13 cellular contexts compared by ENCODE assay signal in the genomic region with DNA sequence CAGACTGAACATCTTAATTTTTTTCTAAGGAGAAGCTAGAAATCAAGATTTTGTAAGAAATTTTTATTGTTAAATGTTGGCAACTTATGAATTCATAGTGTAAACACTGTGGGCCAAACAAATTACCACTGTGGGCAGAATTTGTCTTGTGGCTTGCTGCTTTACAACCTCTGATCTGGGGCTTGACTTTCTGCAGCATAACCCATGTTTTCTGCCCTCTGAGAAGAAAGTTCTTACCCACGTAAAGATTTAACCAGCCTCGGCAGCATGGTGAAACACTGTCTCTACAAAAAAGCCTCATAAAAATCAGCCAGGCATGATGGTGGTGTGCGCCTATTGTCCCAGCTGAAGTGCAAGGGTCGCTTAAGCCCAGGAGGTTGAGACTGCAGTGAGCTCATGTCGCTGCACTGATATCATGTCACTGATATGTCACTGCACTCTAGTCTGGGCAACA. TPM values are rescaled to one million over a fixed set of nuclear protein-coding genes. Genes with fewer than 3 reads are reported as not detected.
A peak's percentile ranks its signal among the peaks of the same experiment; 100 is the strongest.
DNase-seq lines count a peak whose midpoint lies in the region; ATAC-seq and TF ChIP-seq lines count a peak whose summit lies in the region.
"Had no signal": no experiment of that assay in that cellular context is flagged by ENCODE, and none has a peak within 500 bp of the region (broad histone marks: within the 10 kb centered on the region; RNA-seq: fewer than 3 reads in every experiment).

No MANE protein-coding gene starts in this region.

- CTCF ChIA-PET in OCI-LY7 (lab: Charles Lee; ENCODE audit: unreplicated experiment): no interaction called here
- CTCF ChIA-PET in activated CD8-positive, alpha-beta T cell treated with anti-CD3 and anti-CD28 coated beads for 36 hours (lab: Charles Lee): interaction anchor here (1.4 to 1.9 kb wide), 2 partner anchors 62 to 63 kb away, joined by 4 to 11 read pairs; no protein-coding TSS in a partner anchor

- POLR2A ChIA-PET in OCI-LY7 (lab: Charles Lee): interaction anchor here (1.7 kb wide), 1 partner anchor 13 kb away, joined by 12 read pairs; a partner anchor contains a TSS
- POLR2A ChIA-PET in activated CD8-positive, alpha-beta T cell treated with anti-CD3 and anti-CD28 coated beads for 36 hours (lab: Charles Lee): interaction anchor here (1.0 to 1.4 kb wide), 2 partner anchors 9 to 12 kb away, joined by 3 to 4 read pairs; no protein-coding TSS in a partner anchor

- peaks cover 0 to 53% (median 13%) of the 10 kb centered on the region in 4 donors for H3K4me1 ChIP-seq in right lobe of liver
- no peaks in the 10 kb centered on the region for H3K4me1 ChIP-seq in OCI-LY7 (ENCODE audit: insufficient read depth, low read length, poor library complexity, severe bottlenecking)

- no peaks in the 10 kb centered on the region for H3K27me3 ChIP-seq in right lobe of liver

- H3K27me3 Mint-ChIP-seq in activated CD8-positive, alpha-beta T cell treated with anti-CD3 and anti-CD28 coated beads for 36 hours: no peaks in the 10 kb centered on the region
- H3K27me3 Mint-ChIP-seq: activated naive CD4-positive, alpha-beta T cell treated with anti-CD3 and anti-CD28 coated beads, Interleukin-2, amount 10 ng/mL, durations not matched to agents 7 days and 5 days had no signal

- no peak for TF ChIP-seq CTCF in right lobe of liver (IDR thresholded peaks at IDR 0.05)
- TF ChIP-seq CTCF in OCI-LY7 (conservative IDR thresholded peaks at IDR 0.05; ENCODE audit: low read length): no peak
- no peak for TF ChIP-seq CTCF in activated CD8-positive, alpha-beta T cell treated with anti-CD3 and anti-CD28 coated beads for 36 hours (IDR thresholded peaks at IDR 0.05)

- H2AFZ ChIP-seq in OCI-LY7 (ENCODE audit: low read length): no peak overlapping the region

- H3K4me3 Mint-ChIP-seq in activated CD8-positive, alpha-beta T cell treated with anti-CD3 and anti-CD28 coated beads for 36 hours: no peak overlapping the region
- H3K4me3 Mint-ChIP-seq: activated naive CD4-positive, alpha-beta T cell treated with anti-CD3 and anti-CD28 coated beads, Interleukin-2, amount 10 ng/mL, durations not matched to agents 7 days and 5 days; neural crest cell had no signal

- H3K4me1 Mint-ChIP-seq in activated CD8-positive, alpha-beta T cell treated with anti-CD3 and anti-CD28 coated beads for 36 hours (ENCODE audit: low read depth): peaks cover 21% of the 10 kb centered on the region

- no peak overlapping the region for H3K4me3 ChIP-seq in SK-N-MC
- no peak overlapping the region for H3K4me3 ChIP-seq in right lobe of liver
- no peak overlapping the region for H3K4me3 ChIP-seq in OCI-LY7 (ENCODE audit: low read depth, low read length, poor library complexity, severe bottlenecking)

- DNase-seq in Caki2 (ENCODE audit: low read depth) (peak; percentile 86), HuH-7.5 (ENCODE audit: low spot score) (peak; percentile 38), SK-N-MC (ENCODE audit: low read depth, low spot score) (no peak), right lobe of liver (no peak), OCI-LY7 (ENCODE audit: low spot score) (no peak)
- no peak for DNase-seq in central memory CD4-positive, alpha-beta T cell
- no peak for DNase-seq in activated CD8-positive, alpha-beta T cell treated with anti-CD3 and anti-CD28 coated beads for 36 hours
- DNase-seq: activated naive CD4-positive, alpha-beta T cell treated with anti-CD3 and anti-CD28 coated beads, Interleukin-2, amount 10 ng/mL, durations not matched to agents 7 days and 5 days; C1 segment of cervical spinal cord; NCI-H69; SHP77 had no signal

- intact Hi-C loops in right lobe of liver (cut with DNase I): no loop called here
- intact Hi-C loops in OCI-LY7 (cut with micrococcal nuclease; ENCODE audit: unreplicated experiment): no loop called here
- intact Hi-C loops in activated CD8-positive, alpha-beta T cell treated with anti-CD3 and anti-CD28 coated beads for 36 hours (cut with micrococcal nuclease): no loop called here

- H4K20me1 ChIP-seq in OCI-LY7 (ENCODE audit: insufficient read depth, low read length): 0 out of 2 replicates have a peak, but pooled peaks cover 7% of the 10 kb centered on the region

- 35% methylated on average over 4 of the region's 5 CpGs for whole genome bisulfite sequencing in right lobe of liver (ENCODE audit: insufficient coverage, low coverage, low lambda C conversion rate, missing lambda C conversion rate)

- H3K9me3 ChIP-seq in SK-N-MC (ENCODE audit: low read depth, low read length) (no peaks in the 10 kb centered on the region), right lobe of liver (no peaks in the 10 kb centered on the region), OCI-LY7 (ENCODE audit: low read length) (no peaks in the 10 kb centered on the region; the same call in 1 of the 2 replicates)

- H3K27ac ChIP-seq in SK-N-MC (peak overlapping the region; percentile 60; the same call in 1 of the 2 replicates), right lobe of liver (peak overlapping the region in 2 of 3 donors; percentile 38 to 47), OCI-LY7 (ENCODE audit: low read depth, low read length, poor library complexity, severe bottlenecking) (no peak overlapping the region)

- H3K4me2 ChIP-seq in OCI-LY7 (ENCODE audit: low read length): no peak overlapping the region

- H3K36me3 ChIP-seq in SK-N-MC (ENCODE audit: insufficient read depth, low read length) (peaks cover 40% of the 10 kb centered on the region), right lobe of liver (peaks cover 0 to 15% (median 0%) of the 10 kb centered on the region in 4 donors), OCI-LY7 (ENCODE audit: insufficient read depth, low read length) (peaks cover 56% of the 10 kb centered on the region)

- BruUV-seq in OCI-LY7 (replicated peaks; lab: Mats Ljungman, UMichigan): no TSS peak

- H3K9me3 Mint-ChIP-seq in activated CD8-positive, alpha-beta T cell treated with anti-CD3 and anti-CD28 coated beads for 36 hours: no peaks in the 10 kb centered on the region
- H3K9me3 Mint-ChIP-seq: activated naive CD4-positive, alpha-beta T cell treated with anti-CD3 and anti-CD28 coated beads, Interleukin-2, amount 10 ng/mL, durations not matched to agents 7 days and 5 days; neural crest cell had no signal

- H3K9me2 ChIP-seq in OCI-LY7 (ENCODE audit: insufficient read depth, low read length): no peaks in the 10 kb centered on the region

- no peak for TF ChIP-seq POLR2A in right lobe of liver (IDR thresholded peaks at IDR 0.05)

- peaks cover 24% of the 10 kb centered on the region for H3K79me2 ChIP-seq in OCI-LY7 (ENCODE audit: insufficient read depth, low read depth, low read length)

- H3K9ac ChIP-seq in SK-N-MC (ENCODE audit: insufficient read length): peak overlapping the region; percentile 33

- in situ Hi-C loops in Caki2 (cut with HindIII; ENCODE audit: low pct_unique_long_range_greater_than_20kb, low sequenced_read_pairs): no loop called here

- peaks cover 24% of the 10 kb centered on the region for H3K36me3 Mint-ChIP-seq in activated CD8-positive, alpha-beta T cell treated with anti-CD3 and anti-CD28 coated beads for 36 hours (ENCODE audit: low read depth)

- no peak overlapping the region for H3K27ac Mint-ChIP-seq in activated CD8-positive, alpha-beta T cell treated with anti-CD3 and anti-CD28 coated beads for 36 hours
- H3K27ac Mint-ChIP-seq: activated naive CD4-positive, alpha-beta T cell treated with anti-CD3 and anti-CD28 coated beads, Interleukin-2, amount 10 ng/mL, durations not matched to agents 7 days and 5 days had no signal

- ATAC-seq in right lobe of liver: peak; percentile 60 to 76 (median 66)
- ATAC-seq in GM18502 (IDR thresholded peaks at IDR 0.05; ENCODE audit: poor library complexity, unreplicated experiment): no peak
- ATAC-seq in activated CD8-positive, alpha-beta T cell treated with anti-CD3 and anti-CD28 coated beads for 36 hours: no peak

RNA-seq across cellular contexts. Expression of a gene that starts 12.9 kb away (rescaled TPM):
- total RNA-seq in Caki2 (2014; rRNA removed; shearing (Covaris generic); ENCODE audit: low replicate concordance): 44.3 and 50.8 TPM in 2 replicates
- total RNA-seq in right lobe of liver: 10 to 100 TPM; 32.8 to 71.4 (median 44.1) TPM
- total RNA-seq in OCI-LY7 (2014; rRNA removed; shearing (Covaris generic)): 19.3 and 26.1 TPM in 2 replicates
- 32.2 and 36.8 TPM in 2 replicates for total RNA-seq in OCI-LY7 (2022)
- 10 to 100 TPM; 46.0 to 51.8 TPM for total RNA-seq in activated CD8-positive, alpha-beta T cell treated with anti-CD3 and anti-CD28 coated beads for 36 hours

Comparison
In these comparisons a context has a peak if more than half of its experiments do, and no peak if none do; other contexts are left out.
1. DNase-seq: peak in Caki2 (single experiment) and HuH-7.5 (single experiment); none in SK-N-MC (single experiment), right lobe of liver (0 of 3), OCI-LY7 (single experiment), central memory CD4-positive, alpha-beta T cell (single experiment) and activated CD8-positive, alpha-beta T cell treated with anti-CD3 and anti-CD28 coated beads for 36 hours (single experiment).
2. ATAC-seq: peak in right lobe of liver (4 of 4); none in GM18502 (single experiment) and activated CD8-positive, alpha-beta T cell treated with anti-CD3 and anti-CD28 coated beads for 36 hours (single experiment).